16 cellular contexts compared by ENCODE assay signal in genomic region chr9:129507805-129508204, GRCh38.
A peak's percentile ranks its signal among the peaks of the same experiment; 100 is the strongest.
DNase-seq lines count a peak whose midpoint lies in the region; ATAC-seq, FAIRE-seq and TF ChIP-seq lines count a peak whose summit lies in the region.
"Had no signal": no experiment of that assay in that cellular context is flagged by ENCODE, and none has a peak within 500 bp of the region (broad histone marks: within the 10 kb centered on the region; RNA-seq: fewer than 3 reads in every experiment).

No MANE protein-coding gene starts in this region.

- CTCF ChIA-PET in AG04450 (lab: Charles Lee) (interaction anchor here (1.2 kb wide), 1 partner anchor 8 kb away, joined by 4 read pairs; no protein-coding TSS in a partner anchor), K562 (lab: Yijun Ruan, JAX; ENCODE audit: low intra/inter-chr PET ratio) (no interaction called here)

- BruUV-seq in K562 (replicated peaks; lab: Mats Ljungman, UMichigan) = no TSS peak

- 55% methylated on average over 5 of the region's 5 CpGs for WGBS in K562 (ENCODE audit: insufficient coverage, low coverage, missing lambda C conversion rate)
- no CpG with 5 or more reads among the region's 5 CpGs for WGBS in trophoblast cell (ENCODE audit: extremely low coverage, insufficient coverage, insufficient read length)

- no peak overlapping the region for H3K9ac ChIP-seq in K562 (ENCODE audit: insufficient read depth in 1 of 2, low read depth in 2 of 2, low read length in 2 of 2)
- no peak overlapping the region for H3K9ac ChIP-seq in trophoblast cell (ENCODE audit: low read length)
- H3K9ac ChIP-seq: BLaER1 had no signal

- intact Hi-C loops in K562 (cut with micrococcal nuclease) = no loop called here

- H3K14ac ChIP-seq in trophoblast cell (ENCODE audit: low read length) = no peak overlapping the region

- no peak overlapping the region for H3K23ac ChIP-seq in trophoblast cell (ENCODE audit: low read length)

- FAIRE-seq in K562 (lab: Jason Lieb, UNC) = no peak
- FAIRE-seq: GM12892, GM19239 had no signal

- H3K4me2 ChIP-seq in K562 (ENCODE audit: insufficient read depth, low read length) (no peak overlapping the region), trophoblast cell (ENCODE audit: low read length) (no peak overlapping the region)

- peak overlapping the region; percentile 74 for H2BK120ac ChIP-seq in trophoblast cell (ENCODE audit: insufficient read depth, low read length, poor library complexity)

- peaks cover 3 to 14% of the 10 kb centered on the region in 2 experiments; a peak in 2 of 5 replicates for H3K4me1 ChIP-seq in K562 (replicated peaks in 1 of 2; ENCODE audit: control insufficient read depth in 2 of 2, insufficient read depth in 2 of 2, low read length in 2 of 2)
- peaks cover 7 to 8% of the 10 kb centered on the region in 2 experiments for H3K4me1 ChIP-seq in trophoblast cell (ENCODE audit: control insufficient read depth in 1 of 2, insufficient read depth in 2 of 2, low read length in 2 of 2)
- H3K4me1 ChIP-seq: Caco-2 had no signal

- TF ChIP-seq CTCF in AG04450 (IDR thresholded peaks at IDR 0.05; ENCODE audit: low read depth, low read length) = no peak
- no peak for TF ChIP-seq CTCF in K562 (IDR thresholded peaks at IDR 0.05 in 2 of 3, conservative IDR thresholded peaks at IDR 0.05 in 1 of 3; ENCODE audit: insufficient read depth in 2 of 3, low read depth in 1 of 3, low read length in 3 of 3)

- TF ChIP-seq RAD21 in K562 (CRISPR knock-in tag; conservative IDR thresholded peaks at IDR 0.05 in 1 of 2, IDR thresholded peaks at IDR 0.05 in 1 of 2) = no peak

- no peak overlapping the region for H4K12ac ChIP-seq in trophoblast cell (ENCODE audit: low read depth, low read length)

- no peak overlapping the region for H3K4me3 ChIP-seq in AG04450 (ENCODE audit: low read depth, low read length)
- no peak overlapping the region for H3K4me3 ChIP-seq in K562
- no peak overlapping the region for H3K4me3 ChIP-seq in trophoblast cell (ENCODE audit: low read depth, low read length)
- H3K4me3 ChIP-seq: BLaER1 had no signal

- H4K8ac ChIP-seq in trophoblast cell (ENCODE audit: low read depth, low read length) = no peak overlapping the region

- peaks cover 2% of the 10 kb centered on the region for H3K9me1 ChIP-seq in K562 (ENCODE audit: control insufficient read depth, insufficient read depth, low read length)

- H3K79me1 ChIP-seq in trophoblast cell (ENCODE audit: low read length) = peaks cover 9% of the 10 kb centered on the region

- H2BK5ac ChIP-seq in trophoblast cell (ENCODE audit: low read depth, low read length, poor library complexity) = no peak overlapping the region

- POLR2A ChIA-PET in AG04450 (lab: Yijun Ruan, JAX) (interaction anchor here (2.1 to 2.8 kb wide), 2 partner anchors 11 to 368 kb away, joined by 12 to 18 read pairs; no protein-coding TSS in a partner anchor), K562 (lab: Yijun Ruan, JAX) (interaction anchor here (0.6 to 2.5 kb wide), 8 partner anchors 11 to 667 kb away, joined by 3 to 9 read pairs (median 3); no protein-coding TSS in a partner anchor)

- H3K18ac ChIP-seq in trophoblast cell (ENCODE audit: low read length) = no peak overlapping the region

- TF ChIP-seq EP300 in K562 (IDR thresholded peaks at IDR 0.05; ENCODE audit: low read length) = no peak

- ATAC-seq in K562 (no peak), HG03039 (IDR thresholded peaks at IDR 0.05; ENCODE audit: unreplicated experiment) (no peak), GM18520 (IDR thresholded peaks at IDR 0.05; ENCODE audit: unreplicated experiment) (no peak)

- in situ Hi-C loops in K562 (cut with MboI) = loop anchor here (10.0 kb wide), 1 partner anchor 97 kb away; no protein-coding TSS in a partner anchor

- no peak overlapping the region for H2AFZ ChIP-seq in K562 (ENCODE audit: low read depth, low read length)
- no peak overlapping the region for H2AFZ ChIP-seq in trophoblast cell (ENCODE audit: insufficient read depth, low read length, poor library complexity)

- no peak for TF ChIP-seq POLR2A in K562 (conservative IDR thresholded peaks at IDR 0.05)
- TF ChIP-seq POLR2A in erythroblast (IDR thresholded peaks at IDR 0.05; ENCODE audit: low read length) = peak; percentile 1

- no peaks in the 10 kb centered on the region for H3K79me2 ChIP-seq in K562 (ENCODE audit: control insufficient read depth, insufficient read depth, low read length)
- H3K79me2 ChIP-seq in trophoblast cell (ENCODE audit: control insufficient read depth, insufficient read depth, low read length, poor library complexity) = no peaks in the 10 kb centered on the region

- H3K36me3 ChIP-seq in K562 (ENCODE audit: control insufficient read depth, insufficient read depth, low read length) (peaks cover 6% of the 10 kb centered on the region; the same call in 1 of the 3 replicates), trophoblast cell (ENCODE audit: control insufficient read depth in 1 of 2, insufficient read depth in 2 of 2, low read length in 2 of 2) (peaks cover 2 to 3% of the 10 kb centered on the region in 2 experiments)

- H4K91ac ChIP-seq in trophoblast cell (ENCODE audit: low read depth, low read length) = peak overlapping the region; percentile 49

- H2AK5ac ChIP-seq in trophoblast cell (ENCODE audit: low read length) = peak overlapping the region; percentile 71

- H3K27ac ChIP-seq in AG04450 (ENCODE audit: low read depth, low read length) (peak overlapping the region; percentile 21), K562 (ENCODE audit: extremely low read depth, low read depth, low read length) (no peak overlapping the region), trophoblast cell (ENCODE audit: low read depth, low read length) (no peak overlapping the region)
- H3K27ac ChIP-seq: BLaER1 had no signal

- H2BK12ac ChIP-seq in trophoblast cell (ENCODE audit: low read length) = peak overlapping the region; percentile 81

- no peaks in the 10 kb centered on the region for H3K27me3 ChIP-seq in AG04450 (ENCODE audit: control insufficient read depth, insufficient read depth, low read length)
- H3K27me3 ChIP-seq in K562 (ENCODE audit: control insufficient read depth in 2 of 2, insufficient read depth in 2 of 2, low read length in 2 of 2) = no peaks in the 10 kb centered on the region
- no peaks in the 10 kb centered on the region for H3K27me3 ChIP-seq in trophoblast cell (ENCODE audit: insufficient read depth, low read length)
- H3K27me3 ChIP-seq: BLaER1 had no signal

- no peak overlapping the region for H3K4ac ChIP-seq in trophoblast cell (ENCODE audit: low read depth, low read length)

- DNase-seq in AG04450 (ENCODE audit: low read depth, low spot score) (no peak), K562 (ENCODE audit: extremely low read depth in 1 of 4, low spot score in 3 of 4) (no peak), erythroblast (lab: John Stamatoyannopoulos, UW) (no peak), trophoblast cell (no peak), UCSD-AML1 (lab: John Stamatoyannopoulos, UW; ENCODE audit: unreplicated experiment) (no peak), medulla oblongata (ENCODE audit: extremely low spot score) (no peak)
- DNase-seq: AML-193; Caco-2; CD8-positive, alpha-beta memory T cell; DND-41; GDM1 had no signal

- H4K20me1 ChIP-seq in K562 (replicated peaks; ENCODE audit: control insufficient read depth, insufficient read depth, low read length) = no peaks in the 10 kb centered on the region
- H4K20me1 ChIP-seq: BLaER1 had no signal

- peaks cover 30% of the 10 kb centered on the region for H3K9me3 ChIP-seq in AG04450 (ENCODE audit: control insufficient read depth, insufficient read depth, low read length)
- no peaks in the 10 kb centered on the region; the same call in 1 of the 2 replicates for H3K9me3 ChIP-seq in K562 (replicated peaks; ENCODE audit: control insufficient read depth, insufficient read depth, low read depth, low read length)
- H3K9me3 ChIP-seq in trophoblast cell (ENCODE audit: insufficient read depth, low read depth, low read length) = peaks cover 7% of the 10 kb centered on the region

TF ChIP-seq in K562, 482 proteins besides CTCF, POLR2A, EP300 and RAD21:
- no peak for TF ChIP-seq SUPT5H (IDR thresholded peaks at IDR 0.05)
- peak; percentile 81; the same call in 1 of the 2 replicates for TF ChIP-seq POLR2AphosphoS2 (IDR thresholded peaks at IDR 0.05; ENCODE audit: low read length)
